2 cellular contexts compared by ENCODE assay signal in the genomic region with DNA sequence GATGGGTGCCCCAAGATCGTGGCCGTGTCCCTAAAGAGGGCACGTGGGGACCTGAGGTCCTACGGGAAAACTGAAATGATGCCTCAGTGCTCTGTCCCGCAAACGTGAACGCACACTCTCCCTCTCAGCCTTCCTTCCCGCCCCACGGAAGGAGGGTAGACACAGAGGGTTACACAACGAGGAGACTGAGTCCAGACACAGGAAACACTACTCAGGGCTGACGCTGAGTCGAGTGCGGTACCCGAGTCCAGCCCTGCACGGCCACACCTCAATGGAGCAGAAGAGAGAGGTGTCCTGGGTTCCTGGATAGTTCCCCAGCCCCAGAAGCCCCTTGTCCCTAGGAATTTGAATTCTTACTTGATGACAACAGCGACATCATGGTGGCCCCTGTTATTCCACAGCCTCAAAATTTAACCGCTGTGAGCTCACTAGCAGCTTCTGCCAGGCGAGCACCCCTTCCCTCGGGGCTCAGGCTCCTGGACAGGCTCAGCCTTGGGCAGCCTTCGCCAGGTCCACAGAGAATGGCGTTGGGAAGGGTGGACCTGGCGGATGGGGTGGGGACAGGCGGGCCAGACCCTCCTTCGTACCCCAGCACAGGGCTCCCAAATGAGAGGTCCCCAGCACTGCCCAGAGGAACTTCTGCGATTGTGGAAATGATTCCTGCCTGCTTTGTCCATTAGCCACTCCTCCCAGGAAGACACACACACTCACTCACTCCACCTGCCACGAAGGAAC.
TF ChIP-seq lines count a peak whose summit lies in the region.

No MANE protein-coding gene starts in this region.

TF ChIP-seq in HCT116, 20 proteins besides CTCF, POLR2A, EP300 and RAD21:
- TF ChIP-seq, protein P1, sequence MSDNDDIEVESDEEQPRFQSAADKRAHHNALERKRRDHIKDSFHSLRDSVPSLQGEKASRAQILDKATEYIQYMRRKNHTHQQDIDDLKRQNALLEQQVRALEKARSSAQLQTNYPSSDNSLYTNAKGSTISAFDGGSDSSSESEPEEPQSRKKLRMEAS (IDR thresholded peaks at IDR 0.05), result no peak
- TF ChIP-seq CEBPB (IDR thresholded peaks at IDR 0.05; ENCODE audit: low read depth) (no peak), SIN3A (IDR thresholded peaks at IDR 0.05; ENCODE audit: low read depth) (no peak), ZNF274 (IDR thresholded peaks at IDR 0.05; ENCODE audit: low read depth, low read length) (no peak), CBX3 (IDR thresholded peaks at IDR 0.05; ENCODE audit: low read depth) (no peak), YY1 (IDR thresholded peaks at IDR 0.05; ENCODE audit: extremely low read depth, insufficient replicate concordance, low read depth, low read length) (no peak), JUND (IDR thresholded peaks at IDR 0.05) (no peak), ZFX (IDR thresholded peaks at IDR 0.05) (no peak), EZH2 (IDR thresholded peaks at IDR 0.05) (no peak), EGR1 (IDR thresholded peaks at IDR 0.05; ENCODE audit: low read depth) (no peak), SP1 (IDR thresholded peaks at IDR 0.05; ENCODE audit: low read depth) (no peak), ELF1 (IDR thresholded peaks at IDR 0.05; ENCODE audit: borderline replicate concordance, low read depth) (no peak), EZH2phosphoT487 (IDR thresholded peaks at IDR 0.05; ENCODE audit: borderline replicate concordance) (no peak), FOSL1 (IDR thresholded peaks at IDR 0.05; ENCODE audit: low read depth) (no peak)
- TF ChIP-seq, protein P2, sequence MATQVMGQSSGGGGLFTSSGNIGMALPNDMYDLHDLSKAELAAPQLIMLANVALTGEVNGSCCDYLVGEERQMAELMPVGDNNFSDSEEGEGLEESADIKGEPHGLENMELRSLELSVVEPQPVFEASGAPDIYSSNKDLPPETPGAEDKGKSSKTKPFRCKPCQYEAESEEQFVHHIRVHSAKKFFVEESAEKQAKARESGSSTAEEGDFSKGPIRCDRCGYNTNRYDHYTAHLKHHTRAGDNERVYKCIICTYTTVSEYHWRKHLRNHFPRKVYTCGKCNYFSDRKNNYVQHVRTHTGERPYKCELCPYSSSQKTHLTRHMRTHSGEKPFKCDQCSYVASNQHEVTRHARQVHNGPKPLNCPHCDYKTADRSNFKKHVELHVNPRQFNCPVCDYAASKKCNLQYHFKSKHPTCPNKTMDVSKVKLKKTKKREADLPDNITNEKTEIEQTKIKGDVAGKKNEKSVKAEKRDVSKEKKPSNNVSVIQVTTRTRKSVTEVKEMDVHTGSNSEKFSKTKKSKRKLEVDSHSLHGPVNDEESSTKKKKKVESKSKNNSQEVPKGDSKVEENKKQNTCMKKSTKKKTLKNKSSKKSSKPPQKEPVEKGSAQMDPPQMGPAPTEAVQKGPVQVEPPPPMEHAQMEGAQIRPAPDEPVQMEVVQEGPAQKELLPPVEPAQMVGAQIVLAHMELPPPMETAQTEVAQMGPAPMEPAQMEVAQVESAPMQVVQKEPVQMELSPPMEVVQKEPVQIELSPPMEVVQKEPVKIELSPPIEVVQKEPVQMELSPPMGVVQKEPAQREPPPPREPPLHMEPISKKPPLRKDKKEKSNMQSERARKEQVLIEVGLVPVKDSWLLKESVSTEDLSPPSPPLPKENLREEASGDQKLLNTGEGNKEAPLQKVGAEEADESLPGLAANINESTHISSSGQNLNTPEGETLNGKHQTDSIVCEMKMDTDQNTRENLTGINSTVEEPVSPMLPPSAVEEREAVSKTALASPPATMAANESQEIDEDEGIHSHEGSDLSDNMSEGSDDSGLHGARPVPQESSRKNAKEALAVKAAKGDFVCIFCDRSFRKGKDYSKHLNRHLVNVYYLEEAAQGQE (IDR thresholded peaks at IDR 0.05; ENCODE audit: low read depth), result no peak
- TF ChIP-seq, protein P3, sequence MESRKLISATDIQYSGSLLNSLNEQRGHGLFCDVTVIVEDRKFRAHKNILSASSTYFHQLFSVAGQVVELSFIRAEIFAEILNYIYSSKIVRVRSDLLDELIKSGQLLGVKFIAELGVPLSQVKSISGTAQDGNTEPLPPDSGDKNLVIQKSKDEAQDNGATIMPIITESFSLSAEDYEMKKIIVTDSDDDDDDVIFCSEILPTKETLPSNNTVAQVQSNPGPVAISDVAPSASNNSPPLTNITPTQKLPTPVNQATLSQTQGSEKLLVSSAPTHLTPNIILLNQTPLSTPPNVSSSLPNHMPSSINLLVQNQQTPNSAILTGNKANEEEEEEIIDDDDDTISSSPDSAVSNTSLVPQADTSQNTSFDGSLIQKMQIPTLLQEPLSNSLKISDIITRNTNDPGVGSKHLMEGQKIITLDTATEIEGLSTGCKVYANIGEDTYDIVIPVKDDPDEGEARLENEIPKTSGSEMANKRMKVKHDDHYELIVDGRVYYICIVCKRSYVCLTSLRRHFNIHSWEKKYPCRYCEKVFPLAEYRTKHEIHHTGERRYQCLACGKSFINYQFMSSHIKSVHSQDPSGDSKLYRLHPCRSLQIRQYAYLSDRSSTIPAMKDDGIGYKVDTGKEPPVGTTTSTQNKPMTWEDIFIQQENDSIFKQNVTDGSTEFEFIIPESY (IDR thresholded peaks at IDR 0.05; ENCODE audit: extremely low read depth, insufficient replicate concordance, low read length), result no peak

TF ChIP-seq in HEK293T, 16 proteins besides CTCF, POLR2A, EP300 and RAD21:
- TF ChIP-seq HDGF (IDR thresholded peaks at IDR 0.05; ENCODE audit: borderline replicate concordance) (no peak), NFRKB (IDR thresholded peaks at IDR 0.05) (no peak), FOXM1 (IDR thresholded peaks at IDR 0.05; ENCODE audit: borderline replicate concordance) (no peak), SUZ12 (IDR thresholded peaks at IDR 0.05) (no peak), FOXA1 (IDR thresholded peaks at IDR 0.05) (no peak), FOXK2 (IDR thresholded peaks at IDR 0.05) (no peak)
TF ChIP-seq in HEK293T: peak in this region for 0.
